In the genomic region with DNA sequence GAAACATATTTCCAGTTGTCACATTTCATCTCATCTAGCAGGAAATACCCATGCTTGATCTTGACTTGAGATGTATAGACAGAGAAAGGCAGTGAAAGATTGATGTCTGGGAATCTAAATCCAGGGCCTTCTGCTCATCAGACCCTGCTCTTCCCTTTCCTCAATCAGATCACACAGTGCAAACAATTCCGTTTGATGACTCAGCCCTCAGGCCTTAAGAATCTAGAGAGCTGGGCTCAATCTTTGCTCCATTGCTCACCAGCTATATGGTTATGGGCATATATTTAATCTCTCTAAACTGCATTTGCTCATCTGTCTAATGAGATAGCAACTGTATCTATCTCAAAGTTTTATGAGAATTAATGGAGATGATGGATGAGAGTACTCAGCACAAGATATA, we compare ENCODE assay signal across 16 cellular contexts.
DNase-seq lines count a peak whose midpoint lies in the region; ATAC-seq, FAIRE-seq and TF ChIP-seq lines count a peak whose summit lies in the region.
"Had no signal": no experiment of that assay in that cellular context is flagged by ENCODE, and none has a peak within 500 bp of the region (broad histone marks: within the 10 kb centered on the region; RNA-seq: fewer than 3 reads in every experiment).

No MANE protein-coding gene starts in this region.

- TF ChIP-seq CTCF in AG10803 (conservative IDR thresholded peaks at IDR 0.05; ENCODE audit: low read length) (no peak), IMR-90 (conservative IDR thresholded peaks at IDR 0.05; ENCODE audit: low read depth, low read length) (no peak), bronchial epithelial cell (IDR thresholded peaks at IDR 0.05; ENCODE audit: insufficient read depth, low read length, severe bottlenecking) (no peak), kidney (IDR thresholded peaks at IDR 0.05; ENCODE audit: borderline replicate concordance, extremely low read depth, insufficient read depth) (no peak)

- no peaks in the 10 kb centered on the region for H3K79me1 ChIP-seq in IMR-90 (ENCODE audit: low read depth in 1 of 2, low read length in 2 of 2)
- no peaks in the 10 kb centered on the region for H3K79me1 ChIP-seq in mesendoderm (ENCODE audit: low read length)
- no peaks in the 10 kb centered on the region for H3K79me1 ChIP-seq in neuronal stem cell (ENCODE audit: low read depth, low read length)

- H3K4me2 ChIP-seq in IMR-90 (ENCODE audit: low read depth, low read length) (no peak overlapping the region), mesendoderm (ENCODE audit: low read length) (no peak overlapping the region), neuronal stem cell (ENCODE audit: insufficient read depth, low read length, poor library complexity, severe bottlenecking) (no peak overlapping the region)

- no peak for TF ChIP-seq RAD21 in IMR-90 (IDR thresholded peaks at IDR 0.05; ENCODE audit: low read length)

- DNase-seq in AG10803 (ENCODE audit: low read depth) (peak; percentile 25), IMR-90 (peak; percentile 0), bronchial epithelial cell (ENCODE audit: low read depth) (peak; percentile 72), mesendoderm (peak; percentile 28), nucleus accumbens (lab: John Stamatoyannopoulos, UW) (no peak), neuronal stem cell (ENCODE audit: low spot score) (no peak), KG1 (lab: John Stamatoyannopoulos, UW) (no peak), kidney (no peak)
- DNase-seq: activated CD4-positive, alpha-beta T cell treated with anti-CD3 and anti-CD28 coated beads, Interleukin-2, amount 50 U/mL, for 4 hours; activated T-cell treated with anti-CD3 and anti-CD28 coated beads, Interleukin-2, amount 50 U/mL, for 48 hours; heart right ventricle; NCI-H146; SIG-M5; stimulated activated naive CD4-positive, alpha-beta T cell; T1000; upper lobe of right lung had no signal

- H4K91ac ChIP-seq in IMR-90 (ENCODE audit: insufficient read depth, low read depth, low read length) (no peak overlapping the region), neuronal stem cell (ENCODE audit: low read depth, low read length, poor library complexity) (no peak overlapping the region)

- no peak overlapping the region for H3K27ac ChIP-seq in IMR-90 (ENCODE audit: insufficient read depth, low read length)
- H3K27ac ChIP-seq in mesendoderm (ENCODE audit: low read depth, low read length) = no peak overlapping the region
- no peak overlapping the region for H3K27ac ChIP-seq in neuronal stem cell (replicated peaks; ENCODE audit: low read length)
- H3K27ac ChIP-seq in kidney (ENCODE audit: low read depth in 2 of 2, low read length in 2 of 2) = no peak overlapping the region
- H3K27ac ChIP-seq: heart right ventricle, upper lobe of right lung had no signal

- H3K18ac ChIP-seq in IMR-90 (ENCODE audit: low read depth, low read length) = no peak overlapping the region
- no peak overlapping the region for H3K18ac ChIP-seq in mesendoderm (ENCODE audit: low read length)
- no peak overlapping the region for H3K18ac ChIP-seq in neuronal stem cell (ENCODE audit: low read length)

- H2BK15ac ChIP-seq in IMR-90 (ENCODE audit: low read depth, low read length) (no peak overlapping the region), mesendoderm (replicated peaks; ENCODE audit: low read depth) (no peak overlapping the region), neuronal stem cell (ENCODE audit: low read length) (no peak overlapping the region)

- H3K14ac ChIP-seq in IMR-90 (replicated peaks; ENCODE audit: low read depth, low read length) = no peak overlapping the region
- no peak overlapping the region for H3K14ac ChIP-seq in neuronal stem cell (ENCODE audit: low read length)

- no peak overlapping the region for H4K8ac ChIP-seq in IMR-90 (ENCODE audit: low read depth in 2 of 2, low read length in 2 of 2)
- H4K8ac ChIP-seq in mesendoderm (ENCODE audit: low read depth, low read length) = no peak overlapping the region
- no peak overlapping the region for H4K8ac ChIP-seq in neuronal stem cell (ENCODE audit: low read depth, low read length)

- no peak overlapping the region for H2AFZ ChIP-seq in IMR-90 (replicated peaks; ENCODE audit: low read length, poor library complexity)
- no peak overlapping the region for H2AFZ ChIP-seq in neuronal stem cell (ENCODE audit: low read length)

- H3K79me2 ChIP-seq in mesendoderm (ENCODE audit: control insufficient read depth, insufficient read depth, low read length) = no peaks in the 10 kb centered on the region

- dilution Hi-C loops in IMR-90 (cut with HindIII; ENCODE audit: low sequenced_read_pairs, unreplicated experiment) = no loop called here

- no peak for ATAC-seq in IMR-90 (ENCODE audit: low read depth)
- ATAC-seq: heart right ventricle, upper lobe of right lung had no signal

- POLR2A ChIA-PET in IMR-90 (lab: Charles Lee; ENCODE audit: unreplicated experiment) = no interaction called here

- H3K56ac ChIP-seq in IMR-90 (ENCODE audit: extremely low read depth, insufficient read depth, low read length) = no peak overlapping the region
- H3K56ac ChIP-seq in mesendoderm (ENCODE audit: low read length) = no peak overlapping the region

- H2BK120ac ChIP-seq in IMR-90 (ENCODE audit: low read depth, low read length) (no peak overlapping the region), mesendoderm (ENCODE audit: low read depth, low read length) (no peak overlapping the region), neuronal stem cell (ENCODE audit: low read depth, low read length) (no peak overlapping the region)

- BruUV-seq in IMR-90 (replicated peaks; lab: Mats Ljungman, UMichigan) = no TSS peak

- no peak overlapping the region for H2AK9ac ChIP-seq in IMR-90 (replicated peaks; ENCODE audit: low read depth, low read length, poor library complexity)

- H3K4ac ChIP-seq in IMR-90 (ENCODE audit: low read depth, low read length) (no peak overlapping the region), mesendoderm (ENCODE audit: low read depth, low read length) (no peak overlapping the region), neuronal stem cell (ENCODE audit: low read length) (no peak overlapping the region)

- in situ Hi-C loops in IMR-90 (cut with MboI; ENCODE audit: low sequenced_read_pairs) = no loop called here

- H3K9me1 ChIP-seq in IMR-90 (ENCODE audit: insufficient read depth, low read length) = no peaks in the 10 kb centered on the region

- no peaks in the 10 kb centered on the region for H4K20me1 ChIP-seq in IMR-90 (ENCODE audit: insufficient read depth, low read length)

- H3K4me1 ChIP-seq in IMR-90 (ENCODE audit: control insufficient read depth, insufficient read depth, low read length) (no peaks in the 10 kb centered on the region), mesendoderm (ENCODE audit: control insufficient read depth, low read depth, low read length) (no peaks in the 10 kb centered on the region), neuronal stem cell (ENCODE audit: control insufficient read depth in 2 of 2, insufficient read depth in 1 of 2, low read depth in 1 of 2, low read length in 2 of 2) (no peaks in the 10 kb centered on the region), kidney (ENCODE audit: control insufficient read depth in 1 of 2, insufficient read depth in 1 of 2, low read depth in 1 of 2, low read length in 2 of 2) (peaks cover 0 to 2% of the 10 kb centered on the region in 2 donors)
- H3K4me1 ChIP-seq: upper lobe of right lung had no signal

- no peak overlapping the region for H2AK5ac ChIP-seq in IMR-90 (ENCODE audit: low read depth, low read length)
- H2AK5ac ChIP-seq in mesendoderm (ENCODE audit: low read length) = no peak overlapping the region
- no peak overlapping the region for H2AK5ac ChIP-seq in neuronal stem cell (ENCODE audit: low read depth, low read length)

- no peaks in the 10 kb centered on the region for H3K27me3 ChIP-seq in IMR-90 (ENCODE audit: control insufficient read depth, insufficient read depth, low read length)
- no peaks in the 10 kb centered on the region for H3K27me3 ChIP-seq in bronchial epithelial cell (ENCODE audit: control insufficient read depth, insufficient read depth, low read length)
- no peaks in the 10 kb centered on the region for H3K27me3 ChIP-seq in mesendoderm (ENCODE audit: insufficient read depth, low read length, poor library complexity)
- H3K27me3 ChIP-seq in neuronal stem cell (ENCODE audit: control insufficient read depth in 3 of 3, insufficient read depth in 3 of 3, low read depth in 1 of 3, low read length in 3 of 3) = peaks cover 0 to 2% (median 0%) of the 10 kb centered on the region in 3 experiments
- H3K27me3 ChIP-seq: heart right ventricle, upper lobe of right lung had no signal

- no peak overlapping the region for H2BK12ac ChIP-seq in neuronal stem cell (ENCODE audit: low read length)

- FAIRE-seq in bronchial epithelial cell (lab: Jason Lieb, UNC) = no peak
- FAIRE-seq in kidney (lab: Jason Lieb, UNC) = no peak

- H3K9ac ChIP-seq in IMR-90 (ENCODE audit: low read depth, low read length) (no peak overlapping the region), mesendoderm (ENCODE audit: low read length) (no peak overlapping the region), neuronal stem cell (ENCODE audit: low read depth, low read length, poor library complexity) (no peak overlapping the region), kidney (ENCODE audit: low read length in 2 of 2) (no peak overlapping the region)

- H4K5ac ChIP-seq in IMR-90 (ENCODE audit: low read depth, low read length) = no peak overlapping the region
- H4K5ac ChIP-seq in mesendoderm (ENCODE audit: low read length) = no peak overlapping the region

- peaks cover 18% of the 10 kb centered on the region for H3K9me3 ChIP-seq in IMR-90 (ENCODE audit: control insufficient read depth, insufficient read depth, low read length)
- no peaks in the 10 kb centered on the region for H3K9me3 ChIP-seq in neuronal stem cell (replicated peaks in 1 of 2; ENCODE audit: control insufficient read depth in 2 of 2, insufficient read depth in 1 of 2, low read depth in 1 of 2, low read length in 2 of 2)
- peaks cover 0 to 6% of the 10 kb centered on the region in 2 donors for H3K9me3 ChIP-seq in kidney (ENCODE audit: control insufficient read depth in 1 of 2, low read length in 2 of 2)
- H3K9me3 ChIP-seq: upper lobe of right lung had no signal

- H2BK5ac ChIP-seq in IMR-90 (ENCODE audit: low read depth, low read length, poor library complexity, severe bottlenecking) = no peak overlapping the region
- H2BK5ac ChIP-seq in mesendoderm (ENCODE audit: low read length) = no peak overlapping the region
- H2BK5ac ChIP-seq in neuronal stem cell (ENCODE audit: low read length) = no peak overlapping the region

- no peak overlapping the region for H3K23ac ChIP-seq in IMR-90 (ENCODE audit: low read depth, low read length)
- H3K23ac ChIP-seq in mesendoderm (ENCODE audit: low read length) = no peak overlapping the region
- no peak overlapping the region for H3K23ac ChIP-seq in neuronal stem cell (ENCODE audit: low read depth, low read length, poor library complexity)

- CTCF ChIA-PET in IMR-90 (lab: Yijun Ruan, JAX) = no interaction called here

- H3K4me3 ChIP-seq in AG10803 (ENCODE audit: low read length) = no peak overlapping the region
- no peak overlapping the region for H3K4me3 ChIP-seq in IMR-90 (ENCODE audit: insufficient read depth, low read depth, low read length)
- H3K4me3 ChIP-seq in bronchial epithelial cell (ENCODE audit: low read depth, low read length) = no peak overlapping the region
- no peak overlapping the region for H3K4me3 ChIP-seq in mesendoderm (ENCODE audit: low read length)
- H3K4me3 ChIP-seq in neuronal stem cell (ENCODE audit: low read length in 2 of 2) = no peak overlapping the region
- H3K4me3 ChIP-seq in kidney (ENCODE audit: low read length in 2 of 2) = no peak overlapping the region
- H3K4me3 ChIP-seq: heart right ventricle, upper lobe of right lung had no signal

- intact Hi-C loops in IMR-90 (cut with micrococcal nuclease) (no loop called here), kidney (cut with DNase I) (no loop called here)

- H3K36me3 ChIP-seq in IMR-90 (ENCODE audit: control insufficient read depth, insufficient read depth, low read length) = no peaks in the 10 kb centered on the region
- no peaks in the 10 kb centered on the region for H3K36me3 ChIP-seq in bronchial epithelial cell (ENCODE audit: control insufficient read depth, insufficient read depth, low read length)
- no peaks in the 10 kb centered on the region for H3K36me3 ChIP-seq in mesendoderm (ENCODE audit: control insufficient read depth, insufficient read depth, low read length)
- no peaks in the 10 kb centered on the region for H3K36me3 ChIP-seq in neuronal stem cell (replicated peaks in 1 of 2; ENCODE audit: control insufficient read depth in 2 of 2, insufficient read depth in 2 of 2, low read length in 2 of 2)
- no peaks in the 10 kb centered on the region for H3K36me3 ChIP-seq in kidney (ENCODE audit: control insufficient read depth in 1 of 2, insufficient read depth in 2 of 2, low read length in 2 of 2)
- H3K36me3 ChIP-seq: heart right ventricle, upper lobe of right lung had no signal

- WGBS in IMR-90 (ENCODE audit: extremely low coverage in 2 of 2, insufficient read length in 1 of 2), 2 experiments = no CpG with 5 or more reads among the region's 1 CpG
- WGBS in mesendoderm (ENCODE audit: extremely low coverage, insufficient coverage, low lambda C conversion rate) = no CpG with 5 or more reads among the region's 1 CpG
- no CpG with 5 or more reads among the region's 1 CpG for WGBS in neuronal stem cell (ENCODE audit: extremely low coverage in 2 of 2, insufficient read length in 2 of 2, insufficient replicate concordance in 1 of 2), 2 donors

- no peak for TF ChIP-seq POLR2A in IMR-90 (IDR thresholded peaks at IDR 0.05; ENCODE audit: low read depth, low read length)

- H2BK20ac ChIP-seq in IMR-90 (ENCODE audit: low read depth, low read length) = no peak overlapping the region

Comparison
In these comparisons a context has a peak if more than half of its experiments do, and no peak if none do; other contexts are left out.
1. DNase-seq: peak in AG10803 (single experiment), IMR-90 (single experiment), bronchial epithelial cell (single experiment) and mesendoderm (single experiment); none in nucleus accumbens (0 of 56), neuronal stem cell (single experiment), KG1 (single experiment) and kidney (single experiment).